26 cellular contexts compared by ENCODE assay signal in genomic region chr6:1634081-1634480, GRCh38.
"Had no signal": no experiment of that assay in that cellular context is flagged by ENCODE, and none has a peak within 500 bp of the region (broad histone marks: within the 10 kb centered on the region; RNA-seq: fewer than 3 reads in every experiment).

No MANE protein-coding gene starts in this region.

- DNase-seq: cerebellar nuclear complex; dorsolateral prefrontal cortex; effector CD4-positive, alpha-beta T cell; foreskin keratinocyte; heart left ventricle; hippocampal formation; kidney glomerular epithelial cell; left colon; natural killer cell; occipital lobe; ovary; stimulated activated CD4-positive, alpha-beta T cell treated with anti-CD3 and anti-CD28 coated beads, Interleukin-2, amount 100 ng/mL, for 24 hours; stimulated activated CD4-positive, alpha-beta T cell treated with anti-CD3 and anti-CD28 coated beads, Interleukin-4, amount 100 ng/mL, for 24 hours; stimulated activated naive CD4-positive, alpha-beta T cell treated with Interleukin-2 at 50 U/mL for 16 hours; stomach; thyroid gland; trophoblast cell had no signal

- H3K36me3 Mint-ChIP-seq: natural killer cell; stimulated activated effector memory CD8-positive, alpha-beta T cell treated with anti-CD3 and anti-CD28 coated beads, Interleukin-12 subunit alpha, Interleukin-12 subunit beta, amount 100 ng/mL, for 72 hours had no signal

- H3K9me3 ChIP-seq: gastroesophageal sphincter, heart left ventricle, ovary, stomach, thyroid gland, vagina had no signal

- H3K27ac Mint-ChIP-seq: natural killer cell; stimulated activated effector memory CD8-positive, alpha-beta T cell treated with anti-CD3 and anti-CD28 coated beads, Interleukin-12 subunit alpha, Interleukin-12 subunit beta, amount 100 ng/mL, for 72 hours had no signal

- FAIRE-seq: colon, islet of Langerhans had no signal

- H3K4me3 ChIP-seq: dorsolateral prefrontal cortex, gastroesophageal sphincter, heart left ventricle, lung, ovary, stomach, thyroid gland, vagina had no signal

- H3K27ac ChIP-seq: epithelial cell of prostate, foreskin keratinocyte, gastroesophageal sphincter, heart left ventricle, ovary, stomach, thyroid gland, vagina had no signal

- H3K4me3 Mint-ChIP-seq: natural killer cell; stimulated activated effector memory CD8-positive, alpha-beta T cell treated with anti-CD3 and anti-CD28 coated beads, Interleukin-12 subunit alpha, Interleukin-12 subunit beta, amount 100 ng/mL, for 72 hours had no signal

- H3K4me1 ChIP-seq: foreskin keratinocyte, gastroesophageal sphincter, thyroid gland had no signal

- H3K4me1 Mint-ChIP-seq: natural killer cell; stimulated activated effector memory CD8-positive, alpha-beta T cell treated with anti-CD3 and anti-CD28 coated beads, Interleukin-12 subunit alpha, Interleukin-12 subunit beta, amount 100 ng/mL, for 72 hours had no signal

- H3K36me3 ChIP-seq: gastroesophageal sphincter, heart left ventricle, ovary, thyroid gland, vagina had no signal

- H3K9me3 Mint-ChIP-seq: natural killer cell; stimulated activated effector memory CD8-positive, alpha-beta T cell treated with anti-CD3 and anti-CD28 coated beads, Interleukin-12 subunit alpha, Interleukin-12 subunit beta, amount 100 ng/mL, for 72 hours had no signal

- ATAC-seq: esophagus mucosa; foreskin keratinocyte; gastroesophageal sphincter; left colon; natural killer cell; sciatic nerve; stimulated activated effector memory CD8-positive, alpha-beta T cell treated with anti-CD3 and anti-CD28 coated beads, Interleukin-12 subunit alpha, Interleukin-12 subunit beta, amount 100 ng/mL, for 72 hours had no signal

- H3K27me3 ChIP-seq: foreskin keratinocyte, ovary, thyroid gland, vagina had no signal
